Comparison of ENCODE assay signal across 8 cellular contexts in genomic region chr9:34375901-34376595, GRCh38. TPM values are rescaled to one million over a fixed set of nuclear protein-coding genes. Genes with fewer than 3 reads are reported as not detected.
DNase-seq lines count a peak whose midpoint lies in the region; ATAC-seq, FAIRE-seq and TF ChIP-seq lines count a peak whose summit lies in the region.

No MANE protein-coding gene starts in this region.

- peak overlapping the region; percentile 89 for H2AFZ ChIP-seq in PC-9

- FAIRE-seq in pancreas (lab: Jason Lieb, UNC) (no peak), H54 (lab: Jason Lieb, UNC) (no peak)

- POLR2A ChIA-PET in CD8-positive, alpha-beta memory T cell (lab: Charles Lee) = interaction anchor here (0.7 to 1.4 kb wide), 2 partner anchors 46 to 49 kb away, joined by 3 read pairs; no protein-coding TSS in a partner anchor
- POLR2A ChIA-PET in PC-9 (lab: Charles Lee; ENCODE audit: unreplicated experiment) = no interaction called here

- H3K27ac ChIP-seq in CD8-positive, alpha-beta memory T cell (ENCODE audit: low read depth, low read length) = peak overlapping the region; percentile 64
- H3K27ac ChIP-seq in PC-9 (no peak overlapping the region), heart right ventricle (peak overlapping the region; percentile 24 to 88 (median 75)), pancreas (peak overlapping the region; percentile 54 to 91 (median 76))

- H3K9me2 ChIP-seq in PC-9 (ENCODE audit: insufficient read depth) = no peaks in the 10 kb centered on the region

- no peaks in the 10 kb centered on the region for H3K27me3 Mint-ChIP-seq in CD8-positive, alpha-beta memory T cell
- H3K27me3 Mint-ChIP-seq in activated naive CD4-positive, alpha-beta T cell treated with anti-CD3 and anti-CD28 coated beads, Interleukin-2, amount 50 U/mL, for 24 hours = no peaks in the 10 kb centered on the region

- TF ChIP-seq POLR2A in H54 (IDR thresholded peaks at IDR 0.05; ENCODE audit: low read depth, low read length) = no peak

- H3K27ac Mint-ChIP-seq in CD8-positive, alpha-beta memory T cell = peak overlapping the region; percentile 84 to 96 (median 95)
- H3K27ac Mint-ChIP-seq in activated naive CD4-positive, alpha-beta T cell treated with anti-CD3 and anti-CD28 coated beads, Interleukin-2, amount 50 U/mL, for 24 hours = peak overlapping the region; percentile 76

- intact Hi-C loops in PC-9 (cut with micrococcal nuclease; ENCODE audit: unreplicated experiment) = loop anchor here (5.0 to 10.0 kb wide), 3 partner anchors 124 to 451 kb away; no protein-coding TSS in a partner anchor
- intact Hi-C loops in heart right ventricle (cut with DNase I) = loop anchor here in 6 of 10 donors (5.0 to 10.0 kb wide), 4 partner anchors 44 to 249 kb away; partner anchors contain the start of gene DCAF12 (in 1 of the 6)
- intact Hi-C loops in pancreas (cut with DNase I) = loop anchor here in 2 of 3 donors (2.0 to 5.0 kb wide), 2 partner anchors 41 to 44 kb away; no protein-coding TSS in a partner anchor

- H3K4me3 ChIP-seq in CD8-positive, alpha-beta memory T cell (ENCODE audit: low read length) = peak overlapping the region; percentile 74
- H3K4me3 ChIP-seq in PC-9 (peak overlapping the region; percentile 62), heart right ventricle (peak overlapping the region; percentile 55 to 92 (median 80)), pancreas (peak overlapping the region; percentile 47 to 73 (median 54))

- H3K4me2 ChIP-seq in PC-9 = peak overlapping the region; percentile 94

- no peaks in the 10 kb centered on the region for H3K36me3 ChIP-seq in CD8-positive, alpha-beta memory T cell (ENCODE audit: insufficient read depth, low read length)
- H3K36me3 ChIP-seq in PC-9 (ENCODE audit: low read depth) (no peaks in the 10 kb centered on the region), heart right ventricle (peaks cover 0 to 17% (median 5%) of the 10 kb centered on the region in 9 donors), pancreas (peaks cover 0 to 13% (median 5%) of the 10 kb centered on the region in 3 donors)

- peaks cover 31 to 48% (median 37%) of the 10 kb centered on the region in 3 donors for H3K4me1 Mint-ChIP-seq in CD8-positive, alpha-beta memory T cell
- peaks cover 43% of the 10 kb centered on the region for H3K4me1 Mint-ChIP-seq in activated naive CD4-positive, alpha-beta T cell treated with anti-CD3 and anti-CD28 coated beads, Interleukin-2, amount 50 U/mL, for 24 hours

- H3K79me2 ChIP-seq in PC-9 (ENCODE audit: low read depth) = no peaks in the 10 kb centered on the region

- 14% methylated on average over 22 of the region's 22 CpGs for WGBS in heart right ventricle, 2 donors
- WGBS in pancreas, 2 donors = 5% methylated on average over 22 of the region's 22 CpGs

- peak; percentile 16 to 57 (median 38) for ATAC-seq in heart right ventricle
- peak; percentile 33 to 56 (median 44) for ATAC-seq in pancreas

- no peaks in the 10 kb centered on the region for H3F3A ChIP-seq in PC-9 (ENCODE audit: insufficient read depth, low read depth)

- peak overlapping the region; percentile 81 to 96 (median 94) for H3K4me3 Mint-ChIP-seq in CD8-positive, alpha-beta memory T cell
- peak overlapping the region; percentile 90 for H3K4me3 Mint-ChIP-seq in activated naive CD4-positive, alpha-beta T cell treated with anti-CD3 and anti-CD28 coated beads, Interleukin-2, amount 50 U/mL, for 24 hours

- CTCF ChIA-PET in CD8-positive, alpha-beta memory T cell (lab: Charles Lee) = interaction anchor here (0.9 to 9.8 kb wide), 6 partner anchors 28 to 124 kb away, joined by 3 to 73 read pairs (median 3); no protein-coding TSS in a partner anchor
- CTCF ChIA-PET in PC-9 (lab: Charles Lee) = interaction anchor here (0.6 to 1.3 kb wide), 2 partner anchors 17 to 215 kb away, joined by 3 to 5 read pairs; no protein-coding TSS in a partner anchor

- no peaks in the 10 kb centered on the region for H3K27me3 ChIP-seq in CD8-positive, alpha-beta memory T cell (ENCODE audit: insufficient read depth, low read length, poor library complexity, severe bottlenecking)
- H3K27me3 ChIP-seq in PC-9 (ENCODE audit: insufficient read depth, low read depth) = no peaks in the 10 kb centered on the region
- H3K27me3 ChIP-seq in heart right ventricle = peaks cover 0 to 6% (median 0%) of the 10 kb centered on the region in 7 donors
- H3K27me3 ChIP-seq in pancreas = no peaks in the 10 kb centered on the region

- no peaks in the 10 kb centered on the region for H4K20me1 ChIP-seq in PC-9 (ENCODE audit: insufficient read depth)

- 0 out of 2 replicates have a peak, but pooled peaks have one; percentile 25 for TF ChIP-seq CTCF in PC-9 (conservative IDR thresholded peaks at IDR 0.05)
- TF ChIP-seq CTCF in heart right ventricle (IDR thresholded peaks at IDR 0.05) = peak in 5 of 9 donors; percentile 8 to 41 (median 35)
- no peak for TF ChIP-seq CTCF in pancreas (IDR thresholded peaks at IDR 0.05)

- H3K9me3 ChIP-seq in CD8-positive, alpha-beta memory T cell (ENCODE audit: low read length) = no peaks in the 10 kb centered on the region
- H3K9me3 ChIP-seq in PC-9 (ENCODE audit: insufficient read depth, low read depth) (no peaks in the 10 kb centered on the region), heart right ventricle (peaks cover 0 to 7% (median 0%) of the 10 kb centered on the region in 11 donors), pancreas (no peaks in the 10 kb centered on the region)

- H3K4me1 ChIP-seq in CD8-positive, alpha-beta memory T cell (ENCODE audit: insufficient read depth, low read length) = peaks cover 35% of the 10 kb centered on the region
- H3K4me1 ChIP-seq in PC-9 (replicated peaks; ENCODE audit: insufficient read depth) (peaks cover 7% of the 10 kb centered on the region; the same call in 1 of the 2 replicates), heart right ventricle (peaks cover 6 to 49% (median 36%) of the 10 kb centered on the region in 9 donors), pancreas (peaks cover 11 to 23% (median 16%) of the 10 kb centered on the region in 3 donors)

- H3K36me3 Mint-ChIP-seq in CD8-positive, alpha-beta memory T cell = peaks cover 0 to 3% (median 0%) of the 10 kb centered on the region in 3 donors
- peaks cover 1% of the 10 kb centered on the region for H3K36me3 Mint-ChIP-seq in activated naive CD4-positive, alpha-beta T cell treated with anti-CD3 and anti-CD28 coated beads, Interleukin-2, amount 50 U/mL, for 24 hours

- H3K9me3 Mint-ChIP-seq in CD8-positive, alpha-beta memory T cell = no peaks in the 10 kb centered on the region
- no peaks in the 10 kb centered on the region for H3K9me3 Mint-ChIP-seq in activated naive CD4-positive, alpha-beta T cell treated with anti-CD3 and anti-CD28 coated beads, Interleukin-2, amount 50 U/mL, for 24 hours

- DNase-seq in CD8-positive, alpha-beta memory T cell = peak; percentile 40 to 76 (median 57)
- DNase-seq in GOT3 (lab: John Stamatoyannopoulos, UW) (peak; percentile 1), PC-9 (peak; percentile 40 to 45), heart right ventricle (peak; percentile 55 to 57), pancreas (peak; percentile 64 to 84 (median 76)), amniotic stem cell (lab: John Stamatoyannopoulos, UW) (no peak), H54 (ENCODE audit: insufficient read length, low spot score) (no peak)

- BruUV-seq in PC-9 (replicated peaks; lab: Mats Ljungman, UMichigan) = TSS peak; percentile 54

RNA-seq across cellular contexts. Expression of gene MYORG, which starts 0.7 kb away (rescaled TPM):
- 1 to 10 TPM; 2.3 to 2.4 TPM for total RNA-seq in CD8-positive, alpha-beta memory T cell
- 0.67 TPM for polyA plus RNA-seq in CD8-positive, alpha-beta memory T cell
- total RNA-seq in PC-9 (2021) (3.0 and 3.1 TPM in 2 replicates), heart right ventricle (1 to 10 TPM; 4.9 to 9.1 (median 7.1) TPM), pancreas (10 to 100 TPM in 4 of 6 donors, 1 to 10 TPM in 2; 4.0 to 17.5 (median 10.8) TPM)
- polyA plus RNA-seq in heart right ventricle (1 to 10 TPM; 1.3 to 4.8 TPM), pancreas (1 to 10 TPM; 1.8 to 2.3 TPM)

RNA-seq across cellular contexts. Expression of gene NUDT2, which starts 46.7 kb away (rescaled TPM):
- 10 to 100 TPM; 27.9 to 30.4 TPM for total RNA-seq in CD8-positive, alpha-beta memory T cell
- 24.6 TPM for polyA plus RNA-seq in CD8-positive, alpha-beta memory T cell
- total RNA-seq in PC-9 (2021) (31.3 and 33.8 TPM in 2 replicates), heart right ventricle (10 to 100 TPM; 14.4 to 24.8 (median 18.4) TPM), pancreas (10 to 100 TPM in 5 of 6 donors, 1 to 10 TPM in 1; 9.7 to 16.8 (median 13.2) TPM)
- polyA plus RNA-seq in heart right ventricle (10 to 100 TPM; 17.2 to 28.9 TPM), pancreas (10 to 100 TPM; 13.7 to 32.6 TPM)

RNA-seq across cellular contexts. Expression of gene KIF24, which starts 47.0 kb away (rescaled TPM):
- 1 to 10 TPM; 6.0 to 6.7 TPM for total RNA-seq in CD8-positive, alpha-beta memory T cell
- not detected for polyA plus RNA-seq in CD8-positive, alpha-beta memory T cell
- total RNA-seq in PC-9 (2021) (4.5 and 6.9 TPM in 2 replicates), heart right ventricle (1 to 10 TPM in 1 of 10 donors, under 1 TPM in 9; 0.25 to 1.2 (median 0.50) TPM), pancreas (under 1 TPM; 0.37 to 0.69 (median 0.48) TPM)
- polyA plus RNA-seq in heart right ventricle (under 1 TPM; 0.29 to 0.43 TPM), pancreas (under 1 TPM; 0.38 to 0.52 TPM)

Comparison
In these comparisons a context has a peak if more than half of its experiments do, and no peak if none do; other contexts are left out.
1. DNase-seq: peak in CD8-positive, alpha-beta memory T cell (5 of 5), GOT3 (single experiment), PC-9 (2 of 2), heart right ventricle (2 of 2) and pancreas (6 of 6); none in amniotic stem cell (single experiment) and H54 (single experiment).
2. CTCF ChIP-seq: peak in PC-9 (single experiment) and heart right ventricle (5 of 9); none in pancreas (0 of 4).
3. Peak in every context shown above with its lines, with median percentiles within 50 percentile points of each other: H3K4me3 ChIP-seq.